21 cellular contexts compared by ENCODE assay signal in the genomic region with DNA sequence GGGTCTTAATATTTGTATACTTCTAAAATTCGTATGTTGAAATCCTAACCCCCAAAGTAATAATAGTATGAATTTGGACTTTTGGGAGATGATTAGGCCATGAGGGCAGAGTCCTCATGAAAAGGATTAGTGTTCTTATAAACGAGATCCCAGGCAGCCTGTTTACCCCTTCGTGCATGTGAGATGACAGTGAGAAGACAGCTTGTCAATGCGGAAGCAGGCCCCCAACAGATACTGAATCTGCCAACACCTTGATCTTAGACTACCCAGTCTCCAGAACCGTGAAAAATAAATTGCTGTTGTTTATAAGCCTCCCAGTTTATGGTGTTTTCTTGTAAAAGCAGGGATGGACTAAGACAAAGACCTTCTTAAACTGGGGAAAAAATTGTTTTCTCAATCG.
A peak's percentile ranks its signal among the peaks of the same experiment; 100 is the strongest.
DNase-seq lines count a peak whose midpoint lies in the region; ATAC-seq and TF ChIP-seq lines count a peak whose summit lies in the region.
"Had no signal": no experiment of that assay in that cellular context is flagged by ENCODE, and none has a peak within 500 bp of the region (broad histone marks: within the 10 kb centered on the region; RNA-seq: fewer than 3 reads in every experiment).

No MANE protein-coding gene starts in this region.

- H3K9me3 Mint-ChIP-seq in GM23338 (no peaks in the 10 kb centered on the region), nephron progenitor cell (no peaks in the 10 kb centered on the region)
- peaks cover 0 to 5% of the 10 kb centered on the region in 2 donors for H3K9me3 Mint-ChIP-seq in effector memory CD8-positive, alpha-beta T cell

- in situ Hi-C loops in G401 (cut with HindIII; ENCODE audit: low sequenced_read_pairs): no loop called here

- no peaks in the 10 kb centered on the region for H3K9me2 ChIP-seq in GM23338 (ENCODE audit: insufficient read depth)

- H3K9ac ChIP-seq in smooth muscle cell (ENCODE audit: low read depth): no peak overlapping the region
- H3K9ac ChIP-seq: BLaER1 treated with 17β-estradiol and CSF1 and Interleukin-3, amounts not matched to agents 10 nM and 100 nM had no signal

- H3K27me3 ChIP-seq in GM23338 (ENCODE audit: insufficient read depth) (no peaks in the 10 kb centered on the region), smooth muscle cell (ENCODE audit: low read depth) (no peaks in the 10 kb centered on the region)
- H3K27me3 ChIP-seq: BE2C; BLaER1 treated with 17β-estradiol and CSF1 and Interleukin-3, amounts not matched to agents 10 nM and 100 nM had no signal

- ATAC-seq in GM23338: no peak
- no peak for ATAC-seq in effector memory CD8-positive, alpha-beta T cell (replicated peaks)
- ATAC-seq: A549 had no signal

- H3K27ac Mint-ChIP-seq in GM23338 (0 out of 2 replicates have a peak overlapping the region, but pooled peaks have one; percentile 33), nephron progenitor cell (peak overlapping the region; percentile 72)
- no peak overlapping the region for H3K27ac Mint-ChIP-seq in effector memory CD8-positive, alpha-beta T cell
- H3K27ac Mint-ChIP-seq: CD14-positive monocyte; CD4-positive, alpha-beta T cell; CD8-positive, alpha-beta memory T cell had no signal

- H3K36me3 Mint-ChIP-seq in GM23338 (ENCODE audit: low read depth) (no peaks in the 10 kb centered on the region), nephron progenitor cell (ENCODE audit: low read depth) (no peaks in the 10 kb centered on the region)
- no peaks in the 10 kb centered on the region for H3K36me3 Mint-ChIP-seq in effector memory CD8-positive, alpha-beta T cell (ENCODE audit: insufficient read depth)
- H3K36me3 Mint-ChIP-seq: CD14-positive monocyte; CD8-positive, alpha-beta memory T cell had no signal

- H3K27ac ChIP-seq in GM23338 (ENCODE audit: low read depth) (no peak overlapping the region), smooth muscle cell (ENCODE audit: low read depth) (no peak overlapping the region)
- H3K27ac ChIP-seq: A549; BLaER1 treated with 17β-estradiol and CSF1 and Interleukin-3, amounts not matched to agents 10 nM and 100 nM had no signal

- no peak overlapping the region for H2AFZ ChIP-seq in GM23338
- peak overlapping the region; percentile 18 for H2AFZ ChIP-seq in smooth muscle cell (ENCODE audit: low read depth)

- H3F3A ChIP-seq in GM23338 (replicated peaks; ENCODE audit: low read depth) (no peaks in the 10 kb centered on the region), smooth muscle cell (ENCODE audit: low read depth) (no peaks in the 10 kb centered on the region)

- peaks cover 1% of the 10 kb centered on the region for H3K27me3 Mint-ChIP-seq in GM23338 (ENCODE audit: insufficient read depth, low read depth, poor library complexity)
- no peaks in the 10 kb centered on the region for H3K27me3 Mint-ChIP-seq in nephron progenitor cell (ENCODE audit: low read depth, poor library complexity)
- no peaks in the 10 kb centered on the region for H3K27me3 Mint-ChIP-seq in effector memory CD8-positive, alpha-beta T cell
- H3K27me3 Mint-ChIP-seq: CD4-positive, alpha-beta T cell; CD8-positive, alpha-beta memory T cell had no signal

- DNase-seq in GM23338 (ENCODE audit: low spot score): no peak
- peak; percentile 22 for DNase-seq in NCI-H82 treated with DMSO at 0.1 percent for 48 hours (lab: John Stamatoyannopoulos, UW; ENCODE audit: unreplicated experiment)
- DNase-seq in nephron progenitor cell: no peak
- no peak for DNase-seq in smooth muscle cell (lab: John Stamatoyannopoulos, UW; ENCODE audit: unreplicated experiment)
- DNase-seq in effector memory CD8-positive, alpha-beta T cell: no peak
- no peak for DNase-seq in DMS153 treated with DMSO at 0.1 percent for 48 hours (lab: John Stamatoyannopoulos, UW; ENCODE audit: unreplicated experiment)
- DNase-seq in G401 (ENCODE audit: low spot score): no peak
- DNase-seq: 8988T; ACHN; AML-193; BE2C; CD4-positive, alpha-beta T cell; CD8-positive, alpha-beta memory T cell; DMS 273 treated with DMSO at 0.1 percent for 48 hours; DMS53; DMS79 treated with DMSO at 0.1 percent for 48 hours; H7; HCEC 1CT had no signal

- H3K4me1 Mint-ChIP-seq in GM23338 (no peaks in the 10 kb centered on the region; the same call in 2 of the 3 replicates), nephron progenitor cell (no peaks in the 10 kb centered on the region)
- H3K4me1 Mint-ChIP-seq in effector memory CD8-positive, alpha-beta T cell (ENCODE audit: low read depth in 2 of 2): no peaks in the 10 kb centered on the region
- H3K4me1 Mint-ChIP-seq: CD14-positive monocyte; CD8-positive, alpha-beta memory T cell had no signal

- TF ChIP-seq CTCF in GM23338 (conservative IDR thresholded peaks at IDR 0.05; ENCODE audit: low read depth in 2 of 2) (no peak), nephron progenitor cell (IDR thresholded peaks at IDR 0.05) (no peak), smooth muscle cell (IDR thresholded peaks at IDR 0.05; ENCODE audit: borderline replicate concordance, insufficient read depth, poor library complexity, severe bottlenecking) (no peak)

- H3K79me2 ChIP-seq in GM23338 (replicated peaks; ENCODE audit: insufficient read depth) (no peaks in the 10 kb centered on the region), smooth muscle cell (ENCODE audit: low read depth) (no peaks in the 10 kb centered on the region)

- no peak overlapping the region for H3K4me3 ChIP-seq in GM23338
- no peak overlapping the region for H3K4me3 ChIP-seq in smooth muscle cell
- H3K4me3 ChIP-seq: A549; BLaER1 treated with 17β-estradiol and CSF1 and Interleukin-3, amounts not matched to agents 10 nM and 100 nM had no signal

- H3K36me3 ChIP-seq in GM23338 (ENCODE audit: insufficient read depth) (no peaks in the 10 kb centered on the region), smooth muscle cell (ENCODE audit: low read depth) (no peaks in the 10 kb centered on the region)
- H3K36me3 ChIP-seq: BE2C; BLaER1 treated with 17β-estradiol and CSF1 and Interleukin-3, amounts not matched to agents 10 nM and 100 nM had no signal

- H3K4me1 ChIP-seq in GM23338 (ENCODE audit: insufficient read depth) (no peaks in the 10 kb centered on the region), smooth muscle cell (ENCODE audit: low read depth) (no peaks in the 10 kb centered on the region)
- H3K4me1 ChIP-seq: A549; BE2C; BLaER1 treated with 17β-estradiol and CSF1 and Interleukin-3, amounts not matched to agents 10 nM and 100 nM had no signal

- H4K20me1 ChIP-seq in GM23338 (replicated peaks; ENCODE audit: insufficient read depth): no peaks in the 10 kb centered on the region
- no peaks in the 10 kb centered on the region for H4K20me1 ChIP-seq in smooth muscle cell (ENCODE audit: low read depth)
- H4K20me1 ChIP-seq: BLaER1 treated with 17β-estradiol and CSF1 and Interleukin-3, amounts not matched to agents 10 nM and 100 nM had no signal

- WGBS in smooth muscle cell (ENCODE audit: low lambda C conversion rate): 29% methylated on average over 6 of the region's 6 CpGs

- no peak overlapping the region for H3K4me2 ChIP-seq in GM23338
- no peak overlapping the region for H3K4me2 ChIP-seq in smooth muscle cell
- H3K4me2 ChIP-seq: A549; BLaER1 treated with 17β-estradiol and CSF1 and Interleukin-3, amounts not matched to agents 10 nM and 100 nM had no signal

- H3K4me3 Mint-ChIP-seq in GM23338 (no peak overlapping the region), nephron progenitor cell (no peak overlapping the region)
- H3K4me3 Mint-ChIP-seq in effector memory CD8-positive, alpha-beta T cell: no peak overlapping the region
- H3K4me3 Mint-ChIP-seq: CD14-positive monocyte; CD4-positive, alpha-beta T cell; CD8-positive, alpha-beta memory T cell had no signal

- H3K9me3 ChIP-seq in smooth muscle cell (replicated peaks; ENCODE audit: low read depth): no peaks in the 10 kb centered on the region
- H3K9me3 ChIP-seq: A549; BE2C; BLaER1 treated with 17β-estradiol and CSF1 and Interleukin-3, amounts not matched to agents 10 nM and 100 nM had no signal

TF ChIP-seq in GM23338, 12 proteins besides CTCF, POLR2A, EP300 and RAD21 (continues in another document):
- no peak for TF ChIP-seq EZH2phosphoT487 (IDR thresholded peaks at IDR 0.05; ENCODE audit: unreplicated experiment)
- no peak for TF ChIP-seq STAT1 (IDR thresholded peaks at IDR 0.05; ENCODE audit: unreplicated experiment)
- TF ChIP-seq NANOG (IDR thresholded peaks at IDR 0.05; ENCODE audit: borderline replicate concordance): no peak

Comparison
In these comparisons a context has a peak if more than half of its experiments do, and no peak if none do; other contexts are left out.
1. H3K27ac Mint-ChIP-seq: peak in GM23338 (single experiment) and nephron progenitor cell (single experiment); none in effector memory CD8-positive, alpha-beta T cell (0 of 2).